In genomic region chr7:35004531-35005096, GRCh38 we compare ENCODE assay signal across 12 cellular contexts.
A peak's percentile ranks its signal among the peaks of the same experiment; 100 is the strongest.
DNase-seq lines count a peak whose midpoint lies in the region.
"Had no signal": no experiment of that assay in that cellular context is flagged by ENCODE, and none has a peak within 500 bp of the region (broad histone marks: within the 10 kb centered on the region; RNA-seq: fewer than 3 reads in every experiment).

No MANE protein-coding gene starts in this region.

- H3K9me3 ChIP-seq in adipocyte (ENCODE audit: control insufficient read depth, low read length) = no peaks in the 10 kb centered on the region
- H3K9me3 ChIP-seq: BLaER1 treated with 17β-estradiol and CSF1 and Interleukin-3, amounts not matched to agents 10 nM and 100 nM; psoas muscle had no signal

- no peak overlapping the region for H3K9ac ChIP-seq in adipocyte (ENCODE audit: low read length)

- peak overlapping the region; percentile 99 for H3K27ac ChIP-seq in ACC112 (ENCODE audit: low read depth, low read length)
- H3K27ac ChIP-seq: psoas muscle had no signal

- H3K4me3 ChIP-seq in ACC112 (ENCODE audit: low read depth, low read length) (peak overlapping the region; percentile 51; the same call in 1 of the 2 replicates), adipocyte (ENCODE audit: low read length) (no peak overlapping the region)
- H3K4me3 ChIP-seq: BLaER1 treated with 17β-estradiol and CSF1 and Interleukin-3, amounts not matched to agents 10 nM and 100 nM; GM12878; psoas muscle had no signal

- peaks cover 2% of the 10 kb centered on the region for H3K79me2 ChIP-seq in ACC112 (ENCODE audit: control insufficient read depth, insufficient read depth, low read length, unreplicated experiment)

- no peak overlapping the region for H2AFZ ChIP-seq in ACC112 (ENCODE audit: low read length, unreplicated experiment)

- DNase-seq in HK-2 (ENCODE audit: unreplicated experiment) (peak; percentile 28), adipocyte (ENCODE audit: low read depth) (peak; percentile 53), kidney tubule cell (ENCODE audit: low spot score) (peak; percentile 78), NCI-H1694 treated with DMSO at 0.1 percent for 48 hours (lab: John Stamatoyannopoulos, UW) (no peak), NCI-H1694 (lab: John Stamatoyannopoulos, UW) (no peak), hepatic stellate cell (ENCODE audit: low spot score) (no peak), hippocampal formation (lab: John Stamatoyannopoulos, UW) (no peak)
- DNase-seq: activated CD4-positive, alpha-beta T cell treated with anti-CD3 and anti-CD28 coated beads, Interleukin-2, amount 50 U/mL, for 1 hour; psoas muscle had no signal

- H3K27me3 ChIP-seq in ACC112 (ENCODE audit: insufficient read depth, low read length) (no peaks in the 10 kb centered on the region), adipocyte (replicated peaks; ENCODE audit: control insufficient read depth, insufficient read depth, low read length) (no peaks in the 10 kb centered on the region)
- H3K27me3 ChIP-seq: BLaER1 treated with 17β-estradiol and CSF1 and Interleukin-3, amounts not matched to agents 10 nM and 100 nM had no signal

- H3K36me3 ChIP-seq in ACC112 (ENCODE audit: insufficient read depth, low read length) (no peaks in the 10 kb centered on the region; the same call in 1 of the 2 replicates), adipocyte (ENCODE audit: control insufficient read depth, insufficient read depth, low read length, severe bottlenecking) (no peaks in the 10 kb centered on the region)

- H3K4me1 ChIP-seq in ACC112 (ENCODE audit: control insufficient read depth, insufficient read depth, low read length, unreplicated experiment) (peaks cover 29% of the 10 kb centered on the region), adipocyte (ENCODE audit: control insufficient read depth, insufficient read depth, low read length) (peaks cover 30% of the 10 kb centered on the region)
- H3K4me1 ChIP-seq: psoas muscle had no signal

Comparison
In these comparisons a context has a peak if more than half of its experiments do, and no peak if none do; other contexts are left out.
1. DNase-seq: peak in HK-2 (single experiment), adipocyte (single experiment) and kidney tubule cell (single experiment); none in NCI-H1694 treated with DMSO at 0.1 percent for 48 hours (single experiment), NCI-H1694 (single experiment), hepatic stellate cell (single experiment) and hippocampal formation (0 of 2).